Comparison of ENCODE assay signal across 1 cellular context in the genomic region with DNA sequence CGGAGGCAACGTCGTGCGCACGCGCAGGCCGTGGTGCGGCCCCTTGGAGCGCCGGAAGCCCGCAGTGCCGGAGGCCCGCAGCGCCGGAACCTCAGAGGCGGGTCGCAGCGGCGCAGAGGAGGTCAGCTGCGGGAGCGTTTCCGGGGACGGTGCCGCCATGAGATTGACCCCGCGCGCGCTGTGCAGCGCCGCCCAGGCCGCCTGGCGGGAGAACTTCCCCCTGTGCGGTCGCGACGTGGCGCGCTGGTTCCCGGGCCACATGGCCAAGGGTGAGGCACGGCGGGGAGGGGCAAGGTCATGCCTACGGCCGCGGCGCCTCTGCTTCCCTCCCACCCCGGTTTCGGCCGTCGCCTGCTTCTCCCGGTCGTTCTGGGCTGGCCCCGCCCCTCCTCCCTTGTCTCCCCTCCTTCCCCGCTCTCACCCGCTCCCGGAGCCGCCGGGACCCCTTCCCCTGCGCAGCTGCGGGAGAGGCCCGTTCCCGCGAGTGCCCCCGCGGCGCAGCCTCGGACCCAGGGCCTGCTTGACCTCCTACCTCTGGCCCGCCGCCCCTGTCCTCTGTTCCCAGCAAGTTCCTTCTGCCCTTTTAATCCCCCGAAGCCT.
TF ChIP-seq lines count a peak whose summit lies in the region.

A gene with protein sequence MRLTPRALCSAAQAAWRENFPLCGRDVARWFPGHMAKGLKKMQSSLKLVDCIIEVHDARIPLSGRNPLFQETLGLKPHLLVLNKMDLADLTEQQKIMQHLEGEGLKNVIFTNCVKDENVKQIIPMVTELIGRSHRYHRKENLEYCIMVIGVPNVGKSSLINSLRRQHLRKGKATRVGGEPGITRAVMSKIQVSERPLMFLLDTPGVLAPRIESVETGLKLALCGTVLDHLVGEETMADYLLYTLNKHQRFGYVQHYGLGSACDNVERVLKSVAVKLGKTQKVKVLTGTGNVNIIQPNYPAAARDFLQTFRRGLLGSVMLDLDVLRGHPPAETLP (plus strand): TSS at position 94 of the 600 bp plus-strand sequence. CDS start 64 bp downstream, at position 158.

TF ChIP-seq in HepG2, 621 proteins besides CTCF, POLR2A, EP300 and RAD21 (continued from another document and continues in another):
- TF ChIP-seq, protein P1, sequence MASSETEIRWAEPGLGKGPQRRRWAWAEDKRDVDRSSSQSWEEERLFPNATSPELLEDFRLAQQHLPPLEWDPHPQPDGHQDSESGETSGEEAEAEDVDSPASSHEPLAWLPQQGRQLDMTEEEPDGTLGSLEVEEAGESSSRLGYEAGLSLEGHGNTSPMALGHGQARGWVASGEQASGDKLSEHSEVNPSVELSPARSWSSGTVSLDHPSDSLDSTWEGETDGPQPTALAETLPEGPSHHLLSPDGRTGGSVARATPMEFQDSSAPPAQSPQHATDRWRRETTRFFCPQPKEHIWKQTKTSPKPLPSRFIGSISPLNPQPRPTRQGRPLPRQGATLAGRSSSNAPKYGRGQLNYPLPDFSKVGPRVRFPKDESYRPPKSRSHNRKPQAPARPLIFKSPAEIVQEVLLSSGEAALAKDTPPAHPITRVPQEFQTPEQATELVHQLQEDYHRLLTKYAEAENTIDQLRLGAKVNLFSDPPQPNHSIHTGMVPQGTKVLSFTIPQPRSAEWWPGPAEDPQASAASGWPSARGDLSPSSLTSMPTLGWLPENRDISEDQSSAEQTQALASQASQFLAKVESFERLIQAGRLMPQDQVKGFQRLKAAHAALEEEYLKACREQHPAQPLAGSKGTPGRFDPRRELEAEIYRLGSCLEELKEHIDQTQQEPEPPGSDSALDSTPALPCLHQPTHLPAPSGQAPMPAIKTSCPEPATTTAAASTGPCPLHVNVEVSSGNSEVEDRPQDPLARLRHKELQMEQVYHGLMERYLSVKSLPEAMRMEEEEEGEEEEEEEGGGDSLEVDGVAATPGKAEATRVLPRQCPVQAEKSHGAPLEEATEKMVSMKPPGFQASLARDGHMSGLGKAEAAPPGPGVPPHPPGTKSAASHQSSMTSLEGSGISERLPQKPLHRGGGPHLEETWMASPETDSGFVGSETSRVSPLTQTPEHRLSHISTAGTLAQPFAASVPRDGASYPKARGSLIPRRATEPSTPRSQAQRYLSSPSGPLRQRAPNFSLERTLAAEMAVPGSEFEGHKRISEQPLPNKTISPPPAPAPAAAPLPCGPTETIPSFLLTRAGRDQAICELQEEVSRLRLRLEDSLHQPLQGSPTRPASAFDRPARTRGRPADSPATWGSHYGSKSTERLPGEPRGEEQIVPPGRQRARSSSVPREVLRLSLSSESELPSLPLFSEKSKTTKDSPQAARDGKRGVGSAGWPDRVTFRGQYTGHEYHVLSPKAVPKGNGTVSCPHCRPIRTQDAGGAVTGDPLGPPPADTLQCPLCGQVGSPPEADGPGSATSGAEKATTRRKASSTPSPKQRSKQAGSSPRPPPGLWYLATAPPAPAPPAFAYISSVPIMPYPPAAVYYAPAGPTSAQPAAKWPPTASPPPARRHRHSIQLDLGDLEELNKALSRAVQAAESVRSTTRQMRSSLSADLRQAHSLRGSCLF (CRISPR knock-in tag; IDR thresholded peaks at IDR 0.05; ENCODE audit: borderline replicate concordance): no peak
- peak; percentile 83; the same call in 1 of the 2 replicates for TF ChIP-seq NFE2L1 (CRISPR knock-in tag; IDR thresholded peaks at IDR 0.05; ENCODE audit: borderline replicate concordance)
- peak; percentile 77; the same call in 1 of the 2 replicates for TF ChIP-seq FOXM1 (CRISPR knock-in tag; IDR thresholded peaks at IDR 0.05)
- TF ChIP-seq MTERF4 (CRISPR knock-in tag; IDR thresholded peaks at IDR 0.05): peak; percentile 96
- TF ChIP-seq ZNF468 (CRISPR knock-in tag; IDR thresholded peaks at IDR 0.05): 0 out of 2 replicates have a peak, but pooled peaks have one; percentile 81
- TF ChIP-seq DDIT3 (CRISPR knock-in tag; IDR thresholded peaks at IDR 0.05): no peak
- TF ChIP-seq ZIK1 (CRISPR knock-in tag; IDR thresholded peaks at IDR 0.05; ENCODE audit: borderline replicate concordance, low read depth): peak; percentile 88; the same call in 1 of the 2 replicates
- TF ChIP-seq ZNF670 (CRISPR knock-in tag; IDR thresholded peaks at IDR 0.05; ENCODE audit: borderline replicate concordance): peak; percentile 96
- TF ChIP-seq, protein P2, sequence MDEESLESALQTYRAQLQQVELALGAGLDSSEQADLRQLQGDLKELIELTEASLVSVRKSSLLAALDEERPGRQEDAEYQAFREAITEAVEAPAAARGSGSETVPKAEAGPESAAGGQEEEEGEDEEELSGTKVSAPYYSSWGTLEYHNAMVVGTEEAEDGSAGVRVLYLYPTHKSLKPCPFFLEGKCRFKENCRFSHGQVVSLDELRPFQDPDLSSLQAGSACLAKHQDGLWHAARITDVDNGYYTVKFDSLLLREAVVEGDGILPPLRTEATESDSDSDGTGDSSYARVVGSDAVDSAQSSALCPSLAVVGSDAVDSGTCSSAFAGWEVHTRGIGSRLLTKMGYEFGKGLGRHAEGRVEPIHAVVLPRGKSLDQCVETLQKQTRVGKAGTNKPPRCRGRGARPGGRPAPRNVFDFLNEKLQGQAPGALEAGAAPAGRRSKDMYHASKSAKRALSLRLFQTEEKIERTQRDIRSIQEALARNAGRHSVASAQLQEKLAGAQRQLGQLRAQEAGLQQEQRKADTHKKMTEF (CRISPR knock-in tag; IDR thresholded peaks at IDR 0.05): peak; percentile 94
- peak; percentile 48; the same call in 1 of the 2 replicates for TF ChIP-seq JUND (CRISPR knock-in tag; IDR thresholded peaks at IDR 0.05)
- peak; percentile 96 for TF ChIP-seq ZNF850 (CRISPR knock-in tag; conservative IDR thresholded peaks at IDR 0.05)
- no peak for TF ChIP-seq ZNF432 (CRISPR knock-in tag; IDR thresholded peaks at IDR 0.05; ENCODE audit: borderline replicate concordance)
- TF ChIP-seq U2AF1 (optimal IDR thresholded peaks at IDR 0.05; ENCODE audit: low read depth, low read length): no peak
- no peak for TF ChIP-seq NR3C1 (CRISPR knock-in tag; IDR thresholded peaks at IDR 0.05)
- TF ChIP-seq FOSL1 (CRISPR knock-in tag; IDR thresholded peaks at IDR 0.05; ENCODE audit: borderline replicate concordance): no peak
- TF ChIP-seq, protein P3, sequence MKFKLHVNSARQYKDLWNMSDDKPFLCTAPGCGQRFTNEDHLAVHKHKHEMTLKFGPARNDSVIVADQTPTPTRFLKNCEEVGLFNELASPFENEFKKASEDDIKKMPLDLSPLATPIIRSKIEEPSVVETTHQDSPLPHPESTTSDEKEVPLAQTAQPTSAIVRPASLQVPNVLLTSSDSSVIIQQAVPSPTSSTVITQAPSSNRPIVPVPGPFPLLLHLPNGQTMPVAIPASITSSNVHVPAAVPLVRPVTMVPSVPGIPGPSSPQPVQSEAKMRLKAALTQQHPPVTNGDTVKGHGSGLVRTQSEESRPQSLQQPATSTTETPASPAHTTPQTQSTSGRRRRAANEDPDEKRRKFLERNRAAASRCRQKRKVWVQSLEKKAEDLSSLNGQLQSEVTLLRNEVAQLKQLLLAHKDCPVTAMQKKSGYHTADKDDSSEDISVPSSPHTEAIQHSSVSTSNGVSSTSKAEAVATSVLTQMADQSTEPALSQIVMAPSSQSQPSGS (CRISPR knock-in tag; IDR thresholded peaks at IDR 0.05): peak; percentile 74; the same call in 1 of the 2 replicates
- no peak for TF ChIP-seq HIC2 (CRISPR knock-in tag; IDR thresholded peaks at IDR 0.05; ENCODE audit: low read depth)
- 0 out of 2 replicates have a peak, but pooled peaks have one; percentile 59 for TF ChIP-seq ZNF552 (CRISPR knock-in tag; IDR thresholded peaks at IDR 0.05; ENCODE audit: borderline replicate concordance)
- peak in 1 of 2 experiments; percentile 85; a peak in 2 of 4 replicates for TF ChIP-seq KLF16 (CRISPR knock-in tag; IDR thresholded peaks at IDR 0.05)
- TF ChIP-seq, protein P4, sequence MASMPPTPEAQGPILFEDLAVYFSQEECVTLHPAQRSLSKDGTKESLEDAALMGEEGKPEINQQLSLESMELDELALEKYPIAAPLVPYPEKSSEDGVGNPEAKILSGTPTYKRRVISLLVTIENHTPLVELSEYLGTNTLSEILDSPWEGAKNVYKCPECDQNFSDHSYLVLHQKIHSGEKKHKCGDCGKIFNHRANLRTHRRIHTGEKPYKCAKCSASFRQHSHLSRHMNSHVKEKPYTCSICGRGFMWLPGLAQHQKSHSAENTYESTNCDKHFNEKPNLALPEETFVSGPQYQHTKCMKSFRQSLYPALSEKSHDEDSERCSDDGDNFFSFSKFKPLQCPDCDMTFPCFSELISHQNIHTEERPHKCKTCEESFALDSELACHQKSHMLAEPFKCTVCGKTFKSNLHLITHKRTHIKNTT (CRISPR knock-in tag; IDR thresholded peaks at IDR 0.05): no peak
- peak; percentile 88; the same call in 1 of the 2 replicates for TF ChIP-seq ZNF768 (CRISPR knock-in tag; IDR thresholded peaks at IDR 0.05)
- TF ChIP-seq GLI4 (CRISPR knock-in tag; IDR thresholded peaks at IDR 0.05; ENCODE audit: borderline replicate concordance): 0 out of 2 replicates have a peak, but pooled peaks have one; percentile 65
- TF ChIP-seq RAD51 (IDR thresholded peaks at IDR 0.05; ENCODE audit: borderline replicate concordance): no peak
- no peak for TF ChIP-seq NPAS2 (CRISPR knock-in tag; IDR thresholded peaks at IDR 0.05; ENCODE audit: borderline replicate concordance)
- peak; percentile 89; the same call in 1 of the 2 replicates for TF ChIP-seq SAFB2 (CRISPR knock-in tag; IDR thresholded peaks at IDR 0.05; ENCODE audit: borderline replicate concordance, low read depth)
- TF ChIP-seq FOXJ3 (CRISPR knock-in tag; IDR thresholded peaks at IDR 0.05; ENCODE audit: borderline replicate concordance): no peak
- TF ChIP-seq ZNF329 (CRISPR knock-in tag; IDR thresholded peaks at IDR 0.05; ENCODE audit: low read depth): peak; percentile 86
- peak; percentile 92 for TF ChIP-seq ZSCAN25 (CRISPR knock-in tag; IDR thresholded peaks at IDR 0.05)
- no peak for TF ChIP-seq NONO (IDR thresholded peaks at IDR 0.05)
- peak; percentile 90 for TF ChIP-seq NONO (CRISPR knock-in tag; conservative IDR thresholded peaks at IDR 0.05)
- peak; percentile 95 for TF ChIP-seq ZBTB1 (CRISPR knock-in tag; IDR thresholded peaks at IDR 0.05; ENCODE audit: borderline replicate concordance)
- TF ChIP-seq TBX3 (IDR thresholded peaks at IDR 0.05; ENCODE audit: borderline replicate concordance): peak; percentile 27; the same call in 1 of the 2 replicates
- TF ChIP-seq HNRNPL (IDR thresholded peaks at IDR 0.05; ENCODE audit: low read depth, low read length): 0 out of 2 replicates have a peak, but pooled peaks have one; percentile 42
- no peak for TF ChIP-seq HOXA9 (CRISPR knock-in tag; IDR thresholded peaks at IDR 0.05; ENCODE audit: borderline replicate concordance)
- peak; percentile 95; the same call in 2 of the 3 replicates for TF ChIP-seq MXI1 (IDR thresholded peaks at IDR 0.05; ENCODE audit: borderline replicate concordance, low read depth, low read length)
- TF ChIP-seq DZIP1 (CRISPR knock-in tag; IDR thresholded peaks at IDR 0.05): no peak; the same call in 1 of the 2 replicates
- TF ChIP-seq HMG20B (CRISPR knock-in tag; conservative IDR thresholded peaks at IDR 0.05): no peak
- peak; percentile 81 for TF ChIP-seq HOXA5 (CRISPR knock-in tag; IDR thresholded peaks at IDR 0.05)
- no peak for TF ChIP-seq ZKSCAN1 (IDR thresholded peaks at IDR 0.05; ENCODE audit: low read length)
- 0 out of 2 replicates have a peak, but pooled peaks have one; percentile 33 for TF ChIP-seq EED (CRISPR knock-in tag; IDR thresholded peaks at IDR 0.05)
